Comparison of ENCODE assay signal across 12 cellular contexts in genomic region chr20:6157345-6157744, GRCh38. TPM values are rescaled to one million over a fixed set of nuclear protein-coding genes. Genes with fewer than 3 reads are reported as not detected.
A peak's percentile ranks its signal among the peaks of the same experiment; 100 is the strongest.
DNase-seq lines count a peak whose midpoint lies in the region.
"Had no signal": no experiment of that assay in that cellular context is flagged by ENCODE, and none has a peak within 500 bp of the region (broad histone marks: within the 10 kb centered on the region; RNA-seq: fewer than 3 reads in every experiment).

No MANE protein-coding gene starts in this region.

- peaks cover 0 to 5% of the 10 kb centered on the region in 2 donors for H3K9me3 ChIP-seq in neuronal stem cell (replicated peaks in 1 of 2; ENCODE audit: control insufficient read depth in 2 of 2, insufficient read depth in 1 of 2, low read depth in 1 of 2, low read length in 2 of 2)

- peak overlapping the region; percentile 10 for H3K9ac ChIP-seq in neuronal stem cell (ENCODE audit: low read depth, low read length, poor library complexity)

- H3K14ac ChIP-seq in neuronal stem cell (ENCODE audit: low read length), result no peak overlapping the region

- no peak overlapping the region for H2AK5ac ChIP-seq in neuronal stem cell (ENCODE audit: low read depth, low read length)

- no peak overlapping the region for H2BK120ac ChIP-seq in neuronal stem cell (ENCODE audit: low read depth, low read length)

- no peak overlapping the region for H3K23ac ChIP-seq in neuronal stem cell (ENCODE audit: low read depth, low read length, poor library complexity)

- H3K27ac ChIP-seq in neuronal stem cell (replicated peaks; ENCODE audit: low read length), result no peak overlapping the region
- H3K27ac ChIP-seq: dorsolateral prefrontal cortex, transverse colon had no signal

- H3K36me3 ChIP-seq in neuronal stem cell (replicated peaks in 1 of 2; ENCODE audit: control insufficient read depth in 2 of 2, insufficient read depth in 2 of 2, low read length in 2 of 2), result no peaks in the 10 kb centered on the region
- H3K36me3 ChIP-seq: transverse colon had no signal

- no peak overlapping the region for H3K4me2 ChIP-seq in neuronal stem cell (ENCODE audit: insufficient read depth, low read length, poor library complexity, severe bottlenecking)

- H3K18ac ChIP-seq in neuronal stem cell (ENCODE audit: low read length), result no peak overlapping the region

- H2AFZ ChIP-seq in neuronal stem cell (ENCODE audit: low read length), result no peak overlapping the region

- peak overlapping the region in 1 of 2 donors; percentile 19 for H3K4me3 ChIP-seq in neuronal stem cell (ENCODE audit: low read length in 2 of 2)
- H3K4me3 ChIP-seq: dorsolateral prefrontal cortex, transverse colon had no signal

- H2BK5ac ChIP-seq in neuronal stem cell (ENCODE audit: low read length), result no peak overlapping the region

- no peak overlapping the region for H3K4ac ChIP-seq in neuronal stem cell (ENCODE audit: low read length)

- no peaks in the 10 kb centered on the region for H3K4me1 ChIP-seq in neuronal stem cell (ENCODE audit: control insufficient read depth in 2 of 2, insufficient read depth in 1 of 2, low read depth in 1 of 2, low read length in 2 of 2)
- H3K4me1 ChIP-seq: transverse colon had no signal

- H2BK12ac ChIP-seq in neuronal stem cell (ENCODE audit: low read length), result no peak overlapping the region

- DNase-seq in NCI-H82 (lab: John Stamatoyannopoulos, UW), result peak; percentile 4
- DNase-seq in NCI-H82 treated with DMSO at 0.1 percent for 48 hours (lab: John Stamatoyannopoulos, UW; ENCODE audit: unreplicated experiment), result no peak
- peak; percentile 44 to 63 for DNase-seq in Kasumi-1 (lab: John Stamatoyannopoulos, UW)
- peak; percentile 13 for DNase-seq in amniotic epithelial cell (ENCODE audit: low read depth)
- no peak for DNase-seq in neuronal stem cell (ENCODE audit: low spot score)
- no peak for DNase-seq in A172 (ENCODE audit: low spot score)
- DNase-seq in NCI-H2029 (lab: John Stamatoyannopoulos, UW), result no peak
- DNase-seq in activated naive CD4-positive, alpha-beta T cell (lab: John Stamatoyannopoulos, UW), result no peak
- DNase-seq: activated CD8-positive, alpha-beta memory T cell treated with anti-CD3 and anti-CD28 coated beads, Interleukin-2, amount 50 U/mL, for 48 hours; dorsolateral prefrontal cortex; NCI-H2107; transverse colon had no signal

- H3K27me3 ChIP-seq in neuronal stem cell (ENCODE audit: control insufficient read depth in 3 of 3, insufficient read depth in 3 of 3, low read depth in 1 of 3, low read length in 3 of 3), result no peaks in the 10 kb centered on the region
- H3K27me3 ChIP-seq: dorsolateral prefrontal cortex, transverse colon had no signal

- no peaks in the 10 kb centered on the region for H3K79me1 ChIP-seq in neuronal stem cell (ENCODE audit: low read depth, low read length)

- no peak overlapping the region for H2BK15ac ChIP-seq in neuronal stem cell (ENCODE audit: low read length)

- WGBS in neuronal stem cell (ENCODE audit: extremely low coverage in 2 of 2, insufficient read length in 2 of 2, insufficient replicate concordance in 1 of 2), 2 donors, result no CpG with 5 or more reads among the region's 2 CpGs

- no peak overlapping the region for H4K8ac ChIP-seq in neuronal stem cell (ENCODE audit: low read depth, low read length)

- no peak overlapping the region for H4K91ac ChIP-seq in neuronal stem cell (ENCODE audit: low read depth, low read length, poor library complexity)

RNA-seq across cellular contexts. Expression of gene FERMT1, which starts 34.5 kb away (rescaled TPM):
- polyA plus RNA-seq in neuronal stem cell (2013, experiment 1 of 2), result 0.60 TPM
- 1.1 TPM for polyA plus RNA-seq in neuronal stem cell (2013, experiment 2 of 2)
- 6.5 and 7.0 TPM in 2 replicates for total RNA-seq in A172 (2014; rRNA removed; shearing (Covaris generic))

Comparison
In these comparisons a context has a peak if more than half of its experiments do, and no peak if none do; other contexts are left out.
1. DNase-seq: peak in NCI-H82 (single experiment), Kasumi-1 (2 of 2) and amniotic epithelial cell (single experiment); none in NCI-H82 treated with DMSO at 0.1 percent for 48 hours (single experiment), neuronal stem cell (single experiment), A172 (single experiment), NCI-H2029 (single experiment) and activated naive CD4-positive, alpha-beta T cell (0 of 4).